Comparison of ENCODE assay signal across 8 cellular contexts in the genomic region with DNA sequence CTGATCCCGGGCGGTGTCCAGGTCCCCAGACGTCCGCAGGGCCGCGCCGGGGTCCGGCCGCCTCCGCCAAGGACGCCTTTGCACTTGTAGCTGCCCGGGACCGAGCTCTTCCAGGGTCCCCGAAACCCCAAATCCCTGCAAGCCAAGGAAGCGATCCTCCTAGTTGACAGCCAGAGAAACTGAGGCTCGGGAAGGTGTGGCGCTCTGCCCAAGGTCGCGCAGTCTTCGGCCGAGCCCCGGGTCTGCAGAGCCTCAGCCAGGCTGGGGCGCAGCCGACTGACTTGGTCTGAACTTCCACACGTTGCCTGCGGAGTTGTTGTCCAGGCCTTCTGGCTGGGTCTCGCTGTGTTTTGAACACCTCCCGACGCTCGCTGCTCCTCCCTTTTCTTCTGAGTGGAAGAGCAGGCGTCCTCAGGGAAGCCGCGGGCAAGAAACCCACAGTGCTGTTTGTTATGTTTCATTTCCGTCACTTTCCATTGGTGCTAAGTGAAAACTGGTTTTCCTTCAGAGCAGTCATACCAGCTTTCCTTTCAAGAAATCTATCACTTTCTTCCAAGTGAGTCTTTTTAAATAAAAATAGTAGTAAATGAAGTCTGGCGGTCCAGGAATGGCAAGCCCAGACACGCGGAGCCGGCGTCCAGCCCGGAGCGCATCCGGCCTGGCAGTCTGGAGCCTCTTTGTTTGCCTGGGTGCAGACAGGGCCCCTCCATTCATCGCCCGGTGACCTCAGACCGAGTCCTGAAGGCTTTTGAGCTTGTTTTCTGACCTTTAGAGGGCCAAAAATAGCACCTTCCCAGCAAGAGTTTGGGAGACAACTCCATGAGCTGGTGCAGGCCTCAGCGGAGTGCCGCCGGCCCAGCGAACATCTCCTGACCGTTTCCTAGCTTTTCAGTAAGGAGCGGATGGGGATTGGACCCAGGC. TPM values are rescaled to one million over a fixed set of nuclear protein-coding genes. Genes with fewer than 3 reads are reported as not detected.
DNase-seq lines count a peak whose midpoint lies in the region; ATAC-seq and TF ChIP-seq lines count a peak whose summit lies in the region.

No MANE protein-coding gene starts in this region.

- peaks cover 18% of the 10 kb centered on the region for H3K4me1 ChIP-seq in adipocyte (ENCODE audit: control insufficient read depth, insufficient read depth, low read length)

- intact Hi-C loops in activated CD4-positive, alpha-beta T cell treated with anti-CD3 and anti-CD28 coated beads, Interleukin-2, amount 10 ng/mL, durations not matched to agents 24 days and 14 days (cut with micrococcal nuclease), result no loop called here
- intact Hi-C loops in Right ventricle myocardium superior (cut with DNase I), result no loop called here

- H3K27ac Mint-ChIP-seq in activated CD4-positive, alpha-beta T cell treated with anti-CD3 and anti-CD28 coated beads, Interleukin-2, amount 10 ng/mL, durations not matched to agents 24 days and 14 days, result peak overlapping the region; percentile 73
- H3K27ac Mint-ChIP-seq in HFFc6 (peak overlapping the region; percentile 91), osteocyte (ENCODE audit: unreplicated experiment) (peak overlapping the region; percentile 93)

- peak overlapping the region; percentile 95 for H3K4me3 ChIP-seq in adipocyte (ENCODE audit: low read length)

- peak overlapping the region; percentile 86 for H3K4me3 Mint-ChIP-seq in activated CD4-positive, alpha-beta T cell treated with anti-CD3 and anti-CD28 coated beads, Interleukin-2, amount 10 ng/mL, durations not matched to agents 24 days and 14 days
- H3K4me3 Mint-ChIP-seq in HFFc6 (peak overlapping the region; percentile 95), osteocyte (ENCODE audit: unreplicated experiment) (peak overlapping the region; percentile 89)

- ATAC-seq in Right ventricle myocardium superior (ENCODE audit: poor library complexity), result peak; percentile 74

- no peak for TF ChIP-seq CTCF in HFFc6 (IDR thresholded peaks at IDR 0.05)
- no peak for TF ChIP-seq CTCF in osteocyte (IDR thresholded peaks at IDR 0.05)

- DNase-seq in activated CD4-positive, alpha-beta T cell treated with anti-CD3 and anti-CD28 coated beads, Interleukin-2, amount 10 ng/mL, durations not matched to agents 24 days and 14 days, result peak; percentile 70
- DNase-seq in activated CD4-positive, alpha-beta T cell treated with anti-CD3 and anti-CD28 coated beads for 1 hour, result no peak
- DNase-seq in HFFc6, result peak; percentile 64
- peak; percentile 22 for DNase-seq in NCI-H345 treated with DMSO at 0.1 percent for 48 hours (lab: John Stamatoyannopoulos, UW; ENCODE audit: unreplicated experiment)
- DNase-seq in adipocyte (ENCODE audit: low read depth), result peak; percentile 79
- peak; percentile 71 for DNase-seq in Right ventricle myocardium superior
- DNase-seq in osteocyte (ENCODE audit: extremely low spot score, unreplicated experiment), result no peak
- no peak for DNase-seq in GF-D8 (lab: John Stamatoyannopoulos, UW)

- H3K27me3 Mint-ChIP-seq in activated CD4-positive, alpha-beta T cell treated with anti-CD3 and anti-CD28 coated beads, Interleukin-2, amount 10 ng/mL, durations not matched to agents 24 days and 14 days, result peaks cover 10% of the 10 kb centered on the region
- H3K27me3 Mint-ChIP-seq in HFFc6 (ENCODE audit: insufficient read depth) (peaks cover 5% of the 10 kb centered on the region; the same call in 1 of the 2 replicates), osteocyte (ENCODE audit: unreplicated experiment) (peaks cover 6% of the 10 kb centered on the region)

- peak overlapping the region; percentile 95 for H3K9ac ChIP-seq in adipocyte (ENCODE audit: low read length)

- no peaks in the 10 kb centered on the region for H3K9me3 ChIP-seq in adipocyte (ENCODE audit: control insufficient read depth, low read length)

- no peaks in the 10 kb centered on the region for H3K36me3 Mint-ChIP-seq in activated CD4-positive, alpha-beta T cell treated with anti-CD3 and anti-CD28 coated beads, Interleukin-2, amount 10 ng/mL, durations not matched to agents 24 days and 14 days (ENCODE audit: low read depth)
- H3K36me3 Mint-ChIP-seq in HFFc6 (ENCODE audit: low read depth) (peaks cover 4% of the 10 kb centered on the region; the same call in 1 of the 2 replicates), osteocyte (ENCODE audit: unreplicated experiment) (peaks cover 3% of the 10 kb centered on the region)

- peaks cover 5% of the 10 kb centered on the region for H3K36me3 ChIP-seq in adipocyte (ENCODE audit: control insufficient read depth, insufficient read depth, low read length, severe bottlenecking)

- peaks cover 14% of the 10 kb centered on the region for H3K4me1 Mint-ChIP-seq in activated CD4-positive, alpha-beta T cell treated with anti-CD3 and anti-CD28 coated beads, Interleukin-2, amount 10 ng/mL, durations not matched to agents 24 days and 14 days
- peaks cover 44% of the 10 kb centered on the region for H3K4me1 Mint-ChIP-seq in HFFc6 (ENCODE audit: low read depth)
- peaks cover 23% of the 10 kb centered on the region for H3K4me1 Mint-ChIP-seq in osteocyte (ENCODE audit: unreplicated experiment)

- no peaks in the 10 kb centered on the region for H3K9me3 Mint-ChIP-seq in activated CD4-positive, alpha-beta T cell treated with anti-CD3 and anti-CD28 coated beads, Interleukin-2, amount 10 ng/mL, durations not matched to agents 24 days and 14 days
- H3K9me3 Mint-ChIP-seq in HFFc6 (no peaks in the 10 kb centered on the region), osteocyte (ENCODE audit: unreplicated experiment) (no peaks in the 10 kb centered on the region)

- H3K27me3 ChIP-seq in adipocyte (replicated peaks; ENCODE audit: control insufficient read depth, insufficient read depth, low read length), result no peaks in the 10 kb centered on the region

RNA-seq across cellular contexts. Expression of a gene that starts 0.7 kb away (rescaled TPM):
- 5.5 and 6.0 TPM in 2 replicates for total RNA-seq in activated CD4-positive, alpha-beta T cell treated with anti-CD3 and anti-CD28 coated beads, Interleukin-2, amount 10 ng/mL, durations not matched to agents 24 days and 14 days
- total RNA-seq in HFFc6 (2021; fragmentation: NEBNext Ultra II Directional; extraction: Animal tissue kit (Norgen Biotek cat#: 25700)), result 10 to 100 TPM; 34.5 to 58.6 (median 41.0) TPM
- 61.3 TPM for total RNA-seq in Right ventricle myocardium superior
- total RNA-seq in osteocyte, result 46.9 and 50.6 TPM in 2 replicates

RNA-seq across cellular contexts. Expression of a gene that starts 32.5 kb away (rescaled TPM):
- 42.3 and 42.6 TPM in 2 replicates for total RNA-seq in activated CD4-positive, alpha-beta T cell treated with anti-CD3 and anti-CD28 coated beads, Interleukin-2, amount 10 ng/mL, durations not matched to agents 24 days and 14 days
- 10 to 100 TPM; 37.2 to 82.0 (median 77.1) TPM for total RNA-seq in HFFc6 (2021; fragmentation: NEBNext Ultra II Directional; extraction: Animal tissue kit (Norgen Biotek cat#: 25700))
- total RNA-seq in Right ventricle myocardium superior (6.0 TPM), osteocyte (10.4 and 11.7 TPM in 2 replicates)

RNA-seq across cellular contexts. Expression of a gene that starts 33.0 kb away (rescaled TPM):
- 52.2 and 52.5 TPM in 2 replicates for total RNA-seq in activated CD4-positive, alpha-beta T cell treated with anti-CD3 and anti-CD28 coated beads, Interleukin-2, amount 10 ng/mL, durations not matched to agents 24 days and 14 days
- total RNA-seq in HFFc6 (2021; fragmentation: NEBNext Ultra II Directional; extraction: Animal tissue kit (Norgen Biotek cat#: 25700)), result 10 to 100 TPM; 32.1 to 40.5 (median 34.6) TPM
- total RNA-seq in Right ventricle myocardium superior (16.8 TPM), osteocyte (36.2 and 38.6 TPM in 2 replicates)

RNA-seq across cellular contexts. Expression of a gene that starts 52.6 kb away (rescaled TPM):
- total RNA-seq in activated CD4-positive, alpha-beta T cell treated with anti-CD3 and anti-CD28 coated beads, Interleukin-2, amount 10 ng/mL, durations not matched to agents 24 days and 14 days, result 2.8 and 3.1 TPM in 2 replicates
- under 1 TPM; 0.38 to 0.70 (median 0.56) TPM for total RNA-seq in HFFc6 (2021; fragmentation: NEBNext Ultra II Directional; extraction: Animal tissue kit (Norgen Biotek cat#: 25700))
- total RNA-seq in Right ventricle myocardium superior, result 0.40 TPM
- total RNA-seq in osteocyte, result 0.13 TPM in 1 of 2 replicates, not detected in the other

Comparison
In these comparisons a context has a peak if more than half of its experiments do, and no peak if none do; other contexts are left out.
1. DNase-seq: peak in activated CD4-positive, alpha-beta T cell treated with anti-CD3 and anti-CD28 coated beads, Interleukin-2, amount 10 ng/mL, durations not matched to agents 24 days and 14 days (single experiment), HFFc6 (single experiment), NCI-H345 treated with DMSO at 0.1 percent for 48 hours (single experiment), adipocyte (single experiment) and Right ventricle myocardium superior (single experiment); none in activated CD4-positive, alpha-beta T cell treated with anti-CD3 and anti-CD28 coated beads for 1 hour (single experiment), osteocyte (single experiment) and GF-D8 (single experiment).
2. Peak in every context shown above with its lines, with median percentiles within 50 percentile points of each other: H3K27ac Mint-ChIP-seq and H3K4me3 Mint-ChIP-seq.